In the genomic region with DNA sequence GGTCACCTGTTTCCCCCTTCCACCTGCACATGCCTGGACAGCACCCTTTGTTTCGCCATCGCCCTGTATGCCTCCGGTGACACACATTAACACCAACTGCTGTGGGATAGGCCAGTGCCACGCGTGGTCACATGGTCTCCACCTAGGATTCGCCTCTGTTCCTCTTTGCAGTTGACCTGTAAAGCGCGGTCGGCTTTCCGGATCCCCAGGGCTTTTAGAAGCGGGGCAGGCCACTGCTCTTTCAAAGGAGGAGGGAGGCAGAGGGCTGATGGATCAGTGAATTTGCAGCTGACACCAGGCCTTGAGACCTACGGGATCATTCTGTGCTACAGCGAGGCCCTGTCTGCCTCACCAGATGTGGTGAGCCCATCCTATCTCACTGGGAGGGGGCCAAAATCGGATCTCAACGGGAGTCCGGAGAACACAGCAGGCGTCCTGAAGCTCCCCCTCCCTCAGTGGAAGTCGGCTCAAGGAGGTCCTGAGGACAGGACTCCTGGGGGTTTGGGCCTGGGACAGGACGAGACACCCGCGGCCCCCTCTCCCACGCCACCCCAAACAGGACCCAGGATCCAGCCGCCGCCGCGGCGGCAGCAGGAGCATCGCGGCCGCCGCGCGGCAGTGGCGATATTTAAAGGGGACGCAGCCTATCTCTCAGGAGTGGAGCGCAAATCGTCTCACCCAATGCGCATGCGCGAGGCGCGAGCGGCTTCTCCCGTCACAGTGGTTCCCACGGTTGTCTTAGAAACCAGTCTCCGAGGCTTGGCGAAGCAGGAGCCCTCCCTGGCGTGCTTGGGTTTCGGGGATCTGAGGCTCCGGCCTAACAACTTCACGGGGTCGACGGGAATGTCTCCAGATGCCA, we compare ENCODE assay signal across 8 cellular contexts.
DNase-seq lines count a peak whose midpoint lies in the region; ATAC-seq and TF ChIP-seq lines count a peak whose summit lies in the region.
"Not testable (repeated sequence)": the region's sequence is repeated elsewhere in the genome, so short reads cannot be mapped to it uniquely, and the experiment has no call there.

No MANE protein-coding gene starts in this region.

- DNase-seq in NCI-H446 treated with DMSO at 0.1 percent for 48 hours (lab: John Stamatoyannopoulos, UW): peak; percentile 45
- DNase-seq in activated CD4-positive, alpha-beta T cell treated with anti-CD3 and anti-CD28 coated beads, Interleukin-2, amount 10 ng/mL, durations not matched to agents 7 days and 5 days: peak; percentile 71
- peak; percentile 60 for DNase-seq in amniotic epithelial cell (ENCODE audit: low read depth)
- peak; percentile 60 for DNase-seq in fibroblast of villous mesenchyme (ENCODE audit: low read depth)
- DNase-seq in mucosa of gallbladder (ENCODE audit: low spot score): peak; percentile 71
- peak; percentile 85 for DNase-seq in stimulated activated CD4-positive, alpha-beta T cell treated with anti-CD3 and anti-CD28 coated beads, Interleukin-4, amount 100 ng/mL, for 24 hours
- DNase-seq in aorta: peak; percentile 83 to 88

- TF ChIP-seq CTCF in fibroblast of villous mesenchyme (IDR thresholded peaks at IDR 0.05; ENCODE audit: insufficient read depth, low read depth, low read length): not testable (repeated sequence)

- CTCF ChIA-PET in activated CD4-positive, alpha-beta T cell treated with anti-CD3 and anti-CD28 coated beads, Interleukin-2, amount 10 ng/mL, durations not matched to agents 7 days and 5 days (lab: Charles Lee): not testable (repeated sequence)

- H3K4me1 Mint-ChIP-seq in activated CD4-positive, alpha-beta T cell treated with anti-CD3 and anti-CD28 coated beads, Interleukin-2, amount 10 ng/mL, durations not matched to agents 7 days and 5 days: peaks cover 10% of the 10 kb centered on the region

- peak overlapping the region; percentile 48 for H3K4me3 ChIP-seq in fibroblast of villous mesenchyme (ENCODE audit: low read depth, low read length)
- H3K4me3 ChIP-seq in aorta (ENCODE audit: low read length in 2 of 2): peak overlapping the region in 1 of 2 donors; percentile 8

- H3K27ac ChIP-seq in aorta (ENCODE audit: low read depth in 1 of 2, low read length in 2 of 2): not testable (repeated sequence)

- not testable (repeated sequence) for H3K27me3 ChIP-seq in aorta (ENCODE audit: control insufficient read depth in 1 of 2, insufficient read depth in 2 of 2, low read length in 1 of 2)

- WGBS in aorta, 2 donors: 23 to 34% methylated on average over 53 of the region's 53 CpGs

- H3K4me1 ChIP-seq in aorta (ENCODE audit: control insufficient read depth in 1 of 2, insufficient read depth in 2 of 2, low read length in 2 of 2): not testable (repeated sequence)

- intact Hi-C loops in aorta (cut with DNase I): not testable (repeated sequence)

- H3K4me3 Mint-ChIP-seq in activated CD4-positive, alpha-beta T cell treated with anti-CD3 and anti-CD28 coated beads, Interleukin-2, amount 10 ng/mL, durations not matched to agents 7 days and 5 days: peak overlapping the region; percentile 71

- not testable (repeated sequence) for H3K9me3 ChIP-seq in aorta (ENCODE audit: control insufficient read depth, low read length)

- ATAC-seq in GM21447 (IDR thresholded peaks at IDR 0.05; ENCODE audit: unreplicated experiment): peak; percentile 57
- ATAC-seq in aorta (ENCODE audit: low FRiP score): not testable (repeated sequence)

- peak overlapping the region; percentile 73 for H3K27ac Mint-ChIP-seq in activated CD4-positive, alpha-beta T cell treated with anti-CD3 and anti-CD28 coated beads, Interleukin-2, amount 10 ng/mL, durations not matched to agents 7 days and 5 days

- H3K36me3 ChIP-seq in aorta (ENCODE audit: control insufficient read depth in 1 of 2, insufficient read depth in 2 of 2, low read length in 1 of 2): not testable (repeated sequence)

- H3K36me3 Mint-ChIP-seq in activated CD4-positive, alpha-beta T cell treated with anti-CD3 and anti-CD28 coated beads, Interleukin-2, amount 10 ng/mL, durations not matched to agents 7 days and 5 days (ENCODE audit: low read depth): not testable (repeated sequence)

- POLR2A ChIA-PET in activated CD4-positive, alpha-beta T cell treated with anti-CD3 and anti-CD28 coated beads, Interleukin-2, amount 10 ng/mL, durations not matched to agents 7 days and 5 days (lab: Charles Lee): not testable (repeated sequence)

- not testable (repeated sequence) for H3K9me3 Mint-ChIP-seq in activated CD4-positive, alpha-beta T cell treated with anti-CD3 and anti-CD28 coated beads, Interleukin-2, amount 10 ng/mL, durations not matched to agents 7 days and 5 days

- not testable (repeated sequence) for H3K27me3 Mint-ChIP-seq in activated CD4-positive, alpha-beta T cell treated with anti-CD3 and anti-CD28 coated beads, Interleukin-2, amount 10 ng/mL, durations not matched to agents 7 days and 5 days
